ENCODE assay signal across 8 cellular contexts in genomic region chr11:46555269-46556054, GRCh38. TPM values are rescaled to one million over a fixed set of nuclear protein-coding genes. Genes with fewer than 3 reads are reported as not detected.
DNase-seq lines count a peak whose midpoint lies in the region; ATAC-seq and TF ChIP-seq lines count a peak whose summit lies in the region.

No MANE protein-coding gene starts in this region.

- H3K36me3 ChIP-seq in cardiac muscle cell: no peaks in the 10 kb centered on the region
- no peaks in the 10 kb centered on the region for H3K36me3 ChIP-seq in hepatocyte (replicated peaks; ENCODE audit: insufficient read depth, low read depth)
- H3K36me3 ChIP-seq in vagina: no peaks in the 10 kb centered on the region

- H3K4me3 Mint-ChIP-seq in T-cell: peak overlapping the region in 1 of 3 donors; percentile 10

- ATAC-seq in left cardiac atrium (no peak), T-cell (replicated peaks in 1 of 4) (peak; percentile 36 to 53 (median 48)), GM18907 (IDR thresholded peaks at IDR 0.05; ENCODE audit: unreplicated experiment) (no peak)

- peaks cover 65 to 69% (median 68%) of the 10 kb centered on the region in 3 donors for H3K4me1 Mint-ChIP-seq in T-cell

- POLR2A ChIA-PET in T-cell (lab: Charles Lee): interaction anchor here (0.5 to 0.6 kb wide), 4 partner anchors 9 to 351 kb away, joined by 3 to 4 read pairs (median 3); partner anchors contain the start of genes ATG13 (in 1 of the 2) and HARBI1 (in 1 of the 2)

- no peaks in the 10 kb centered on the region for H3K27me3 Mint-ChIP-seq in T-cell

- CTCF ChIA-PET in T-cell (lab: Charles Lee): interaction anchor here in 1 of 2 donors (0.6 kb wide), 1 partner anchor 1376 kb away, joined by 8 read pairs; no protein-coding TSS in a partner anchor

- peaks cover 4% of the 10 kb centered on the region for H3K36me3 Mint-ChIP-seq in T-cell

- TF ChIP-seq CTCF in cardiac muscle cell (IDR thresholded peaks at IDR 0.05; ENCODE audit: low read depth, low read length): no peak
- TF ChIP-seq CTCF in hepatocyte (IDR thresholded peaks at IDR 0.05; ENCODE audit: poor library complexity): no peak
- TF ChIP-seq CTCF in vagina (IDR thresholded peaks at IDR 0.05): no peak

- H3K4me1 ChIP-seq in cardiac muscle cell (ENCODE audit: low read depth): peaks cover 18% of the 10 kb centered on the region
- H3K4me1 ChIP-seq in hepatocyte (ENCODE audit: insufficient read depth): peaks cover 24% of the 10 kb centered on the region
- peaks cover 48% of the 10 kb centered on the region for H3K4me1 ChIP-seq in vagina

- no peaks in the 10 kb centered on the region for H3K9me2 ChIP-seq in hepatocyte (replicated peaks; ENCODE audit: insufficient read depth)

- H2AFZ ChIP-seq in hepatocyte: no peak overlapping the region

- no peaks in the 10 kb centered on the region for H3K9me3 ChIP-seq in cardiac muscle cell (ENCODE audit: low read depth)
- no peaks in the 10 kb centered on the region for H3K9me3 ChIP-seq in hepatocyte (ENCODE audit: low read depth)
- H3K9me3 ChIP-seq in vagina: no peaks in the 10 kb centered on the region

- H3K27me3 ChIP-seq in cardiac muscle cell (no peaks in the 10 kb centered on the region), hepatocyte (no peaks in the 10 kb centered on the region), vagina (no peaks in the 10 kb centered on the region)

- no peak overlapping the region for H3K4me3 ChIP-seq in cardiac muscle cell
- no peak overlapping the region for H3K4me3 ChIP-seq in hepatocyte
- H3K4me3 ChIP-seq in vagina: no peak overlapping the region

- H3K27ac ChIP-seq in cardiac muscle cell: peak overlapping the region; percentile 83
- peak overlapping the region; percentile 78 for H3K27ac ChIP-seq in hepatocyte
- peak overlapping the region; percentile 77 for H3K27ac ChIP-seq in vagina

- intact Hi-C loops in left cardiac atrium (cut with DNase I): loop anchor here in 1 of 2 donors (5.0 kb wide), 1 partner anchor 37 kb away; the partner anchor contains the start of gene AMBRA1
- intact Hi-C loops in vagina (cut with DNase I): no loop called here

- TF ChIP-seq POLR2A in vagina (IDR thresholded peaks at IDR 0.05): no peak

- H3K4me2 ChIP-seq in hepatocyte: peak overlapping the region; percentile 61

- WGBS in hepatocyte (ENCODE audit: low lambda C conversion rate, missing lambda C conversion rate): 53% methylated on average over 2 of the region's 2 CpGs

- H3K9me3 Mint-ChIP-seq in T-cell: no peaks in the 10 kb centered on the region

- H3K79me2 ChIP-seq in hepatocyte: peaks cover 89% of the 10 kb centered on the region

- peak in 1 of 2 donors; percentile 59 for DNase-seq in cardiac muscle cell (ENCODE audit: low read depth in 1 of 2, low spot score in 1 of 2)
- DNase-seq in left cardiac atrium: no peak
- no peak for DNase-seq in T-cell
- DNase-seq in hepatocyte (ENCODE audit: low spot score): no peak
- DNase-seq in vagina (ENCODE audit: extremely low spot score in 2 of 2): no peak
- no peak for DNase-seq in effector CD4-positive, alpha-beta T cell
- no peak for DNase-seq in NCI-H748 (lab: John Stamatoyannopoulos, UW; ENCODE audit: unreplicated experiment)

- H3K27ac Mint-ChIP-seq in T-cell: peak overlapping the region; percentile 71 to 88

- peaks cover 35% of the 10 kb centered on the region for H4K20me1 ChIP-seq in hepatocyte (ENCODE audit: insufficient read depth, poor library complexity, severe bottlenecking)

RNA-seq across cellular contexts. Expression of gene AMBRA1, which starts 38.4 kb away (rescaled TPM):
- total RNA-seq in cardiac muscle cell (27.7 and 52.7 TPM in 2 replicates), left cardiac atrium (10 to 100 TPM; 14.9 to 20.1 TPM), T-cell (10 to 100 TPM; 35.5 to 49.7 (median 42.7) TPM), hepatocyte (19.1 and 31.2 TPM in 2 replicates), vagina (40.0 TPM)
- polyA plus RNA-seq in cardiac muscle cell (10.5 and 12.8 TPM in 2 replicates), hepatocyte (7.2 and 8.3 TPM in 2 replicates)

Comparison
In these comparisons a context has a peak if more than half of its experiments do, and no peak if none do; other contexts are left out.
1. ATAC-seq: peak in T-cell (4 of 4); none in left cardiac atrium (0 of 2) and GM18907 (single experiment).
2. Peak in every context shown above with its lines, with median percentiles within 50 percentile points of each other: H3K27ac ChIP-seq.